Comparison of ENCODE assay signal across 25 cellular contexts in the genomic region with DNA sequence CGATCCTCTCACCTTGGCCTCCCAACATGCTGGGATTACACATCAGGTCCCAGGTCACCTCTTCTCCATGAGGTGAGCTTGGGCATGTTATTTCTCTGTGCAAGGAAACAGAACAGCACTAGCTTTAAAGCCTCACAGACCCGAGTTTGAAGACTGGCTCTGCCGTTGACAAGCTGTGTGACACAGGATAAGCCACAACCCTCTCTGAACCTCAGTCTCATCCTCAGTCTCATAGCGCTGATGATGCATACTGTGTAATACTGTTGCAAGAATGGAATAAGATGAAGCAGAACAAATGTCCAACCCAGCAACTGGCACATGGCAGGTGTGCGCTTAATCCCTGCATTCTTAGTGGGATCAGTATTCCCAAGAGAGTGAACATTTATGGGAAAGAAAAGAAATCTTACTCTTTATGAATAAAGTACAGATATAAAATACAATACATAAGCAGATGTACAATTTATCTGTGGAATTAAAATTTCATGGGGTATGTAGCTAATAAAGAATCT.
"Had no signal": no experiment of that assay in that cellular context is flagged by ENCODE, and none has a peak within 500 bp of the region (broad histone marks: within the 10 kb centered on the region; RNA-seq: fewer than 3 reads in every experiment).

No MANE protein-coding gene starts in this region.

- H3K27me3 Mint-ChIP-seq: activated CD4-positive, alpha-beta T cell treated with anti-CD3 and anti-CD28 coated beads for 36 hours; activated CD4-positive, alpha-beta T cell treated with anti-CD3 and anti-CD28 coated beads, Interleukin-2, amount 10 ng/mL, durations not matched to agents 7 days and 5 days; activated naive CD4-positive, alpha-beta T cell treated with anti-CD3 and anti-CD28 coated beads, Interleukin-2, amount 50 U/mL, for 24 hours; activated naive CD8-positive, alpha-beta T cell treated with anti-CD3 and anti-CD28 coated beads, Interleukin-2, amount 10 ng/mL, durations not matched to agents 7 days and 5 days; activated T-cell treated with anti-CD3 and anti-CD28 coated beads, Interleukin-2, amount 50 U/mL, for 24 hours had no signal

- ATAC-seq: activated CD4-positive, alpha-beta T cell treated with anti-CD3 and anti-CD28 coated beads for 36 hours; activated CD4-positive, CD25-positive, alpha-beta regulatory T cell treated with anti-CD3 and anti-CD28 coated beads, Interleukin-2, amount 50 U/mL, for 24 hours; activated CD8-positive, alpha-beta T cell treated with anti-CD3 and anti-CD28 coated beads, Interleukin-2, amount 10 ng/mL, durations not matched to agents 7 days and 5 days; K562; Panc1; WTC11 had no signal

- DNase-seq: activated CD4-positive, alpha-beta T cell treated with anti-CD3 and anti-CD28 coated beads for 36 hours; activated CD4-positive, alpha-beta T cell treated with anti-CD3 and anti-CD28 coated beads, Interleukin-2, amount 10 ng/mL, durations not matched to agents 7 days and 5 days; activated CD4-positive, alpha-beta T cell treated with anti-CD3 and anti-CD28 coated beads, Interleukin-2, amount 50 U/mL, for 48 hours; activated CD8-positive, alpha-beta T cell treated with anti-CD3 and anti-CD28 coated beads, Interleukin-2, amount 10 ng/mL, durations not matched to agents 7 days and 5 days; activated gamma-delta T cell; activated naive CD4-positive, alpha-beta T cell treated with Interleukin-2 at 50 U/mL for 16 hours; activated naive CD8-positive, alpha-beta T cell treated with anti-CD3 and anti-CD28 coated beads, Interleukin-2, amount 10 ng/mL, durations not matched to agents 7 days and 5 days; activated T-cell treated with anti-CD3 and anti-CD28 coated beads, Interleukin-2, amount 50 U/mL, for 24 hours; NCI-H1105 treated with DMSO at 0.1 percent for 48 hours; NCI-H1436; NCI-H1694; NCI-H1930; NCI-H345; NCI-H526 treated with DMSO at 0.1 percent for 48 hours; NCI-H774; SHP77; SK-N-SH had no signal

- H3K4me1 Mint-ChIP-seq: activated CD4-positive, alpha-beta T cell treated with anti-CD3 and anti-CD28 coated beads for 36 hours; activated CD4-positive, alpha-beta T cell treated with anti-CD3 and anti-CD28 coated beads, Interleukin-2, amount 10 ng/mL, durations not matched to agents 7 days and 5 days; activated naive CD4-positive, alpha-beta T cell treated with anti-CD3 and anti-CD28 coated beads, Interleukin-2, amount 50 U/mL, for 24 hours; activated naive CD8-positive, alpha-beta T cell treated with anti-CD3 and anti-CD28 coated beads, Interleukin-2, amount 10 ng/mL, durations not matched to agents 7 days and 5 days had no signal

- H3K4me3 Mint-ChIP-seq: activated CD4-positive, alpha-beta T cell treated with anti-CD3 and anti-CD28 coated beads for 36 hours; activated CD4-positive, alpha-beta T cell treated with anti-CD3 and anti-CD28 coated beads, Interleukin-2, amount 10 ng/mL, durations not matched to agents 7 days and 5 days; activated CD8-positive, alpha-beta T cell treated with anti-CD3 and anti-CD28 coated beads, Interleukin-2, amount 10 ng/mL, durations not matched to agents 7 days and 5 days; activated naive CD4-positive, alpha-beta T cell treated with anti-CD3 and anti-CD28 coated beads, Interleukin-2, amount 50 U/mL, for 24 hours; activated naive CD8-positive, alpha-beta T cell treated with anti-CD3 and anti-CD28 coated beads, Interleukin-2, amount 10 ng/mL, durations not matched to agents 7 days and 5 days; activated T-cell treated with anti-CD3 and anti-CD28 coated beads, Interleukin-2, amount 50 U/mL, for 24 hours; T-helper 1 cell treated with Interleukin-12 subunit alpha and Interleukin-12 subunit beta and Interleukin-4 antibody, amounts not matched to agents 30 μg/mL and 1 μg/mL, for 36 hours; T-helper 2 cell treated with Interferon-gamma antibody and Interleukin-4, amounts not matched to agents 5 μg/mL and 100 μg/mL, for 36 hours; WTC11 had no signal

- H3K27ac Mint-ChIP-seq: activated CD4-positive, alpha-beta T cell treated with anti-CD3 and anti-CD28 coated beads for 36 hours; activated CD4-positive, alpha-beta T cell treated with anti-CD3 and anti-CD28 coated beads, Interleukin-2, amount 10 ng/mL, durations not matched to agents 7 days and 5 days; activated CD8-positive, alpha-beta T cell treated with anti-CD3 and anti-CD28 coated beads, Interleukin-2, amount 10 ng/mL, durations not matched to agents 7 days and 5 days; activated naive CD4-positive, alpha-beta T cell treated with anti-CD3 and anti-CD28 coated beads, Interleukin-2, amount 50 U/mL, for 24 hours; activated naive CD8-positive, alpha-beta T cell treated with anti-CD3 and anti-CD28 coated beads, Interleukin-2, amount 10 ng/mL, durations not matched to agents 7 days and 5 days; activated T-cell treated with anti-CD3 and anti-CD28 coated beads, Interleukin-2, amount 50 U/mL, for 24 hours; activated T-helper 2 cell treated with anti-CD3 and anti-CD28 coated beads, Interferon-gamma antibody, Interleukin-2, Interleukin-4, amounts not matched to agents 10 μg/mL and 5 μg/mL and 100 μg/mL, durations not matched to agents 14 hours and 24 hours and 36 hours; T-helper 1 cell treated with Interleukin-12 subunit alpha and Interleukin-12 subunit beta and Interleukin-4 antibody, amounts not matched to agents 30 μg/mL and 1 μg/mL, for 36 hours; T-helper 2 cell treated with Interferon-gamma antibody and Interleukin-4, amounts not matched to agents 5 μg/mL and 100 μg/mL, for 36 hours; WTC11 had no signal

- H3K36me3 Mint-ChIP-seq: activated naive CD8-positive, alpha-beta T cell treated with anti-CD3 and anti-CD28 coated beads, Interleukin-2, amount 10 ng/mL, durations not matched to agents 7 days and 5 days; WTC11 had no signal

- H3K9me3 Mint-ChIP-seq: activated naive CD4-positive, alpha-beta T cell treated with anti-CD3 and anti-CD28 coated beads, Interleukin-2, amount 50 U/mL, for 24 hours; activated T-helper 2 cell treated with anti-CD3 and anti-CD28 coated beads, Interferon-gamma antibody, Interleukin-2, Interleukin-4, amounts not matched to agents 10 μg/mL and 5 μg/mL and 100 μg/mL, durations not matched to agents 14 hours and 24 hours and 36 hours; T-helper 2 cell treated with Interferon-gamma antibody and Interleukin-4, amounts not matched to agents 5 μg/mL and 100 μg/mL, for 36 hours; WTC11 had no signal
